ENCODE assay signal across 20 cellular contexts in the genomic region with DNA sequence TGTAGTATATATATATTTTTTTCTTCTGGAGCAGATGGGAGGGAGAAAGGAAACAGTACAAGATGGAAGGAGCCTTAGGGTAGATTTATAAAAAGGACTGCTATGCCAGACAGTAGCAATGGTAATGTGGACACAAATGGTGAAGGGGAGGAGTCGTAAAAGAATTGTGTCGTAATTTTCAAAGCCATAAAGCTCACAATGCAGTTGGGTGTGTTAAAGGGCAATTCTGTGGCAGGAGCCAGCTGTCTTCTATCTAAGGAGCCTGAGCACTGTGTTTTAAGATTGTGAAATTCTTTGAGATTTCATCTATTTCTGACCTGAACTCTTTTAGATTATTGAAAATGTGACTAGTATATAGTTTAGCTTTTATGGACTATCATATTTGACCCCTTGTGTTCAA. TPM values are rescaled to one million over a fixed set of nuclear protein-coding genes. Genes with fewer than 3 reads are reported as not detected.
DNase-seq lines count a peak whose midpoint lies in the region; ATAC-seq and TF ChIP-seq lines count a peak whose summit lies in the region.
"Had no signal": no experiment of that assay in that cellular context is flagged by ENCODE, and none has a peak within 500 bp of the region (broad histone marks: within the 10 kb centered on the region; RNA-seq: fewer than 3 reads in every experiment).

No MANE protein-coding gene starts in this region.

- no peak overlapping the region for H4K91ac ChIP-seq in IMR-90 (ENCODE audit: insufficient read depth, low read depth, low read length)

- no peak overlapping the region for H3K4me2 ChIP-seq in IMR-90 (ENCODE audit: low read depth, low read length)
- H3K4me2 ChIP-seq: A549 had no signal

- no peak overlapping the region for H2BK5ac ChIP-seq in IMR-90 (ENCODE audit: low read depth, low read length, poor library complexity, severe bottlenecking)

- H2BK15ac ChIP-seq in IMR-90 (ENCODE audit: low read depth, low read length) = no peak overlapping the region

- H4K8ac ChIP-seq in IMR-90 (ENCODE audit: low read depth in 2 of 2, low read length in 2 of 2) = no peak overlapping the region

- H2AFZ ChIP-seq in IMR-90 (replicated peaks; ENCODE audit: low read length, poor library complexity) = no peak overlapping the region

- H4K5ac ChIP-seq in IMR-90 (ENCODE audit: low read depth, low read length) = no peak overlapping the region

- H3K9me3 ChIP-seq in IMR-90 (ENCODE audit: control insufficient read depth, insufficient read depth, low read length) = no peaks in the 10 kb centered on the region
- H3K9me3 ChIP-seq: A549, sigmoid colon, SJSA1, vagina had no signal

- CTCF ChIA-PET in IMR-90 (lab: Yijun Ruan, JAX) = no interaction called here

- in situ Hi-C loops in IMR-90 (cut with MboI; ENCODE audit: low sequenced_read_pairs) = no loop called here

- no peaks in the 10 kb centered on the region for H3K9me1 ChIP-seq in IMR-90 (ENCODE audit: insufficient read depth, low read length)

- H3K4ac ChIP-seq in IMR-90 (ENCODE audit: low read depth, low read length) = no peak overlapping the region

- intact Hi-C loops in IMR-90 (cut with micrococcal nuclease) = no loop called here

- H3K79me1 ChIP-seq in IMR-90 (ENCODE audit: low read depth in 1 of 2, low read length in 2 of 2) = no peaks in the 10 kb centered on the region

- H3K56ac ChIP-seq in IMR-90 (ENCODE audit: extremely low read depth, insufficient read depth, low read length) = no peak overlapping the region

- H3K27me3 ChIP-seq in IMR-90 (ENCODE audit: control insufficient read depth, insufficient read depth, low read length) = no peaks in the 10 kb centered on the region
- H3K27me3 ChIP-seq: foreskin keratinocyte, sigmoid colon, SJSA1, vagina had no signal

- no peak overlapping the region for H3K27ac ChIP-seq in IMR-90 (ENCODE audit: insufficient read depth, low read length)
- H3K27ac ChIP-seq: A549, foreskin keratinocyte, sigmoid colon, SJSA1, vagina had no signal

- no peak overlapping the region for H3K18ac ChIP-seq in IMR-90 (ENCODE audit: low read depth, low read length)

- peak; percentile 70 for DNase-seq in AG09309 (ENCODE audit: low read depth)
- DNase-seq in IMR-90 = peak; percentile 38
- peak; percentile 29 for DNase-seq in SKM-1 treated with dmso at 0.1 percent for 144 hours (lab: John Stamatoyannopoulos, UW; ENCODE audit: unreplicated experiment)
- peak; percentile 70 for DNase-seq in foreskin melanocyte
- no peak for DNase-seq in occipital lobe (lab: John Stamatoyannopoulos, UW)
- no peak for DNase-seq in activated CD8-positive, alpha-beta memory T cell treated with anti-CD3 and anti-CD28 coated beads for 24 hours
- no peak for DNase-seq in NCI-H345 (lab: John Stamatoyannopoulos, UW)
- DNase-seq in DMS53 (lab: John Stamatoyannopoulos, UW) = no peak
- DNase-seq: activated CD8-positive, alpha-beta T cell treated with anti-CD3 and anti-CD28 coated beads, Interleukin-2, amount 10 ng/mL, durations not matched to agents 7 days and 5 days; anterior cingulate cortex; foreskin keratinocyte; Karpas-422; mammary epithelial cell; NCI-H2029 treated with DMSO at 0.1 percent for 48 hours; NCI-H774; sigmoid colon; stimulated activated naive B cell treated with anti-CD40 and anti-IgM and Interleukin-4, amounts not matched to agents 10 μg/mL and 1 μg/mL and 100 μg/mL, for 72 hours had no signal

- no peak overlapping the region for H3K4me3 ChIP-seq in AG09309 (ENCODE audit: control insufficient read depth, low read depth, low read length)
- H3K4me3 ChIP-seq in IMR-90 (ENCODE audit: insufficient read depth, low read depth, low read length) = no peak overlapping the region
- H3K4me3 ChIP-seq: A549, sigmoid colon, SJSA1, vagina had no signal

- no peak overlapping the region for H2BK120ac ChIP-seq in IMR-90 (ENCODE audit: low read depth, low read length)

- dilution Hi-C loops in IMR-90 (cut with HindIII; ENCODE audit: low sequenced_read_pairs, unreplicated experiment) = no loop called here

- no peak for TF ChIP-seq POLR2A in IMR-90 (IDR thresholded peaks at IDR 0.05; ENCODE audit: low read depth, low read length)

- H3K36me3 ChIP-seq in IMR-90 (ENCODE audit: control insufficient read depth, insufficient read depth, low read length) = peaks cover 9% of the 10 kb centered on the region

- BruUV-seq in IMR-90 (replicated peaks; lab: Mats Ljungman, UMichigan) = no TSS peak

- no peak overlapping the region for H3K14ac ChIP-seq in IMR-90 (replicated peaks; ENCODE audit: low read depth, low read length)

- no peak for TF ChIP-seq RAD21 in IMR-90 (IDR thresholded peaks at IDR 0.05; ENCODE audit: low read length)

- POLR2A ChIA-PET in IMR-90 (lab: Charles Lee; ENCODE audit: unreplicated experiment) = interaction anchor here (0.6 kb wide), 1 partner anchor 232 kb away, joined by 13 read pairs; no protein-coding TSS in a partner anchor

- H2AK5ac ChIP-seq in IMR-90 (ENCODE audit: low read depth, low read length) = no peak overlapping the region

- no peak overlapping the region for H2BK20ac ChIP-seq in IMR-90 (ENCODE audit: low read depth, low read length)

- WGBS in IMR-90 (ENCODE audit: extremely low coverage in 2 of 2, insufficient read length in 1 of 2), 2 experiments = 63% methylated on average over 2 of the region's 2 CpGs; no CpG with 5 or more reads in 1 of the 2 experiments

- no peak overlapping the region for H3K9ac ChIP-seq in IMR-90 (ENCODE audit: low read depth, low read length)

- H3K4me1 ChIP-seq in IMR-90 (ENCODE audit: control insufficient read depth, insufficient read depth, low read length) = no peaks in the 10 kb centered on the region
- H3K4me1 ChIP-seq: A549, foreskin keratinocyte, sigmoid colon, SJSA1, vagina had no signal

- H4K20me1 ChIP-seq in IMR-90 (ENCODE audit: insufficient read depth, low read length) = no peaks in the 10 kb centered on the region

- H3K23ac ChIP-seq in IMR-90 (ENCODE audit: low read depth, low read length) = no peak overlapping the region

- peak; percentile 69 for ATAC-seq in IMR-90 (ENCODE audit: low read depth)
- ATAC-seq: A549; activated CD8-positive, alpha-beta T cell treated with anti-CD3 and anti-CD28 coated beads, Interleukin-2, amount 10 ng/mL, durations not matched to agents 7 days and 5 days; foreskin keratinocyte; stimulated activated naive B cell treated with anti-CD40 and anti-IgM and Interleukin-4, amounts not matched to agents 10 μg/mL and 1 μg/mL and 100 μg/mL, for 72 hours had no signal

- TF ChIP-seq CTCF in AG09309 (IDR thresholded peaks at IDR 0.05; ENCODE audit: control insufficient read depth, insufficient read depth, low read depth, low read length, missing control alignments) = no peak
- TF ChIP-seq CTCF in IMR-90 (conservative IDR thresholded peaks at IDR 0.05; ENCODE audit: low read depth, low read length) = no peak

- H2AK9ac ChIP-seq in IMR-90 (replicated peaks; ENCODE audit: low read depth, low read length, poor library complexity) = no peak overlapping the region

TF ChIP-seq in IMR-90, 13 proteins besides CTCF, POLR2A, EP300 and RAD21:
- TF ChIP-seq BHLHE40 (IDR thresholded peaks at IDR 0.05; ENCODE audit: low read depth, low read length) (no peak), CHD1 (IDR thresholded peaks at IDR 0.05; ENCODE audit: low read depth, low read length) (no peak), FOS (IDR thresholded peaks at IDR 0.05; ENCODE audit: low read depth, low read length) (no peak), MAZ (IDR thresholded peaks at IDR 0.05; ENCODE audit: borderline replicate concordance, low read depth, low read length) (no peak), NFE2L2 (IDR thresholded peaks at IDR 0.05; ENCODE audit: low read depth, low read length) (no peak), RFX5 (IDR thresholded peaks at IDR 0.05; ENCODE audit: low read depth, low read length) (no peak), SMC3 (IDR thresholded peaks at IDR 0.05; ENCODE audit: low read depth, low read length) (no peak), CEBPB (IDR thresholded peaks at IDR 0.05; ENCODE audit: low read depth, low read length) (no peak), RCOR1 (IDR thresholded peaks at IDR 0.05; ENCODE audit: insufficient replicate concordance, low read length) (no peak)
- TF ChIP-seq, protein P1, sequence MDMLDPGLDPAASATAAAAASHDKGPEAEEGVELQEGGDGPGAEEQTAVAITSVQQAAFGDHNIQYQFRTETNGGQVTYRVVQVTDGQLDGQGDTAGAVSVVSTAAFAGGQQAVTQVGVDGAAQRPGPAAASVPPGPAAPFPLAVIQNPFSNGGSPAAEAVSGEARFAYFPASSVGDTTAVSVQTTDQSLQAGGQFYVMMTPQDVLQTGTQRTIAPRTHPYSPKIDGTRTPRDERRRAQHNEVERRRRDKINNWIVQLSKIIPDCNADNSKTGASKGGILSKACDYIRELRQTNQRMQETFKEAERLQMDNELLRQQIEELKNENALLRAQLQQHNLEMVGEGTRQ (IDR thresholded peaks at IDR 0.05; ENCODE audit: low read depth, low read length) = no peak
TF ChIP-seq in IMR-90: peak in this region for 0.

RNA-seq across cellular contexts. Expression of a gene that starts 58.9 kb away (rescaled TPM):
- 19.4 and 20.4 TPM in 2 replicates for total RNA-seq in IMR-90 (2012; rRNA removed)
- 15.8 and 19.9 TPM in 2 replicates for polyA plus RNA-seq in IMR-90 (2012; rRNA removed)
- 5.3 and 9.9 TPM in 2 replicates for polyA plus RNA-seq in IMR-90 (2012; cell fraction: cytosol; rRNA removed)
- 5.4 and 18.3 TPM in 2 replicates for polyA plus RNA-seq in IMR-90 (2012; cell fraction: nucleus; rRNA removed; ENCODE audit: low replicate concordance)
- 53.5 TPM for total RNA-seq in occipital lobe

Comparison
In these comparisons a context has a peak if more than half of its experiments do, and no peak if none do; other contexts are left out.
1. DNase-seq: peak in AG09309 (single experiment), IMR-90 (single experiment), SKM-1 treated with dmso at 0.1 percent for 144 hours (single experiment) and foreskin melanocyte (single experiment); none in occipital lobe (single experiment), activated CD8-positive, alpha-beta memory T cell treated with anti-CD3 and anti-CD28 coated beads for 24 hours (single experiment), NCI-H345 (single experiment) and DMS53 (single experiment).